In the genomic region with DNA sequence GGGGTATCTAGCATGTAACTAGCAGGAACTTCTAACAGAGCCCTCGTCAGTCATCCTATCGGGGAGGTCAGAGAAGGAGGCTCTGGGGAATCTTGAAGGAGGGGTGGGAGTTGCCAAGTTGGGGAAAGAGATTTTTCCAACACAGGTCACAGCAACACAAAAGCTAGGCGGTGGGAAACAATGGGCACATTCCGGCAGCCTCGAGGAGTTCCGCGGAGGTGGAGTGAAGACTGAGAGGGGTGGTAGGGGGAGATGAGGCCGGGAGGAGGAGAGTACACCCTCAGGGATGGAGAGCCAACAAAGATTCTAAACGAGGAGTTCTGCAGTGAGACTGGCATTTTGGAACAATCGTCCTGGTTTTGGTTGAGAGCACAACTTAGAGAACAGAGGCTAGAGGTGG, we compare ENCODE assay signal across 17 cellular contexts. TPM values are rescaled to one million over a fixed set of nuclear protein-coding genes. Genes with fewer than 3 reads are reported as not detected.
A peak's percentile ranks its signal among the peaks of the same experiment; 100 is the strongest.
DNase-seq lines count a peak whose midpoint lies in the region; ATAC-seq, FAIRE-seq and TF ChIP-seq lines count a peak whose summit lies in the region.
"Had no signal": no experiment of that assay in that cellular context is flagged by ENCODE, and none has a peak within 500 bp of the region (broad histone marks: within the 10 kb centered on the region; RNA-seq: fewer than 3 reads in every experiment).

No MANE protein-coding gene starts in this region.

- no peak overlapping the region for H3K4me3 ChIP-seq in bronchial epithelial cell (ENCODE audit: low read depth, low read length)
- H3K4me3 ChIP-seq in mesendoderm (ENCODE audit: low read length) = no peak overlapping the region
- H3K4me3 ChIP-seq: BLaER1 treated with 17β-estradiol and CSF1 and Interleukin-3, amounts not matched to agents 10 nM and 100 nM had no signal

- H4K8ac ChIP-seq in mesendoderm (ENCODE audit: low read depth, low read length) = no peak overlapping the region

- H3K4me1 ChIP-seq in mesendoderm (ENCODE audit: control insufficient read depth, low read depth, low read length) = no peaks in the 10 kb centered on the region
- H3K4me1 ChIP-seq: BLaER1 treated with 17β-estradiol and CSF1 and Interleukin-3, amounts not matched to agents 10 nM and 100 nM had no signal

- no peak for ATAC-seq in HG02798 (IDR thresholded peaks at IDR 0.05; ENCODE audit: poor library complexity, unreplicated experiment)
- ATAC-seq in GM21529 (IDR thresholded peaks at IDR 0.05; ENCODE audit: unreplicated experiment) = no peak
- ATAC-seq in GM18858 (IDR thresholded peaks at IDR 0.05; ENCODE audit: unreplicated experiment) = no peak

- DNase-seq in ELF-1 (ENCODE audit: low read depth, low spot score) = peak; percentile 21
- DNase-seq in HTR-8/SVneo (ENCODE audit: insufficient read length, low spot score) = no peak
- DNase-seq in bronchial epithelial cell (ENCODE audit: low read depth) = no peak
- peak; percentile 30 for DNase-seq in mesendoderm
- no peak for DNase-seq in HK-2 (ENCODE audit: unreplicated experiment)
- DNase-seq: 8988T; CD4-positive, CD25-positive, alpha-beta regulatory T cell; IMR-90; KBM-7 had no signal

- no peak overlapping the region for H2BK5ac ChIP-seq in mesendoderm (ENCODE audit: low read length)

- H3K4ac ChIP-seq in mesendoderm (ENCODE audit: low read depth, low read length) = no peak overlapping the region

- H3K4me2 ChIP-seq in mesendoderm (ENCODE audit: low read length) = no peak overlapping the region
- H3K4me2 ChIP-seq: BLaER1 treated with 17β-estradiol and CSF1 and Interleukin-3, amounts not matched to agents 10 nM and 100 nM had no signal

- no peak overlapping the region for H3K56ac ChIP-seq in mesendoderm (ENCODE audit: low read length)

- H3K36me3 ChIP-seq in bronchial epithelial cell (ENCODE audit: control insufficient read depth, insufficient read depth, low read length) (no peaks in the 10 kb centered on the region), mesendoderm (ENCODE audit: control insufficient read depth, insufficient read depth, low read length) (no peaks in the 10 kb centered on the region)
- H3K36me3 ChIP-seq: BLaER1 treated with 17β-estradiol and CSF1 and Interleukin-3, amounts not matched to agents 10 nM and 100 nM had no signal

- no peak overlapping the region for H3K27ac ChIP-seq in mesendoderm (ENCODE audit: low read depth, low read length)
- H3K27ac ChIP-seq: BLaER1 treated with 17β-estradiol and CSF1 and Interleukin-3, amounts not matched to agents 10 nM and 100 nM; HL-60 had no signal

- no peak overlapping the region for H3K23ac ChIP-seq in mesendoderm (ENCODE audit: low read length)

- no peak overlapping the region for H2BK120ac ChIP-seq in mesendoderm (ENCODE audit: low read depth, low read length)

- no peak overlapping the region for H2BK15ac ChIP-seq in mesendoderm (replicated peaks; ENCODE audit: low read depth)

- no peak overlapping the region for H3K9ac ChIP-seq in mesendoderm (ENCODE audit: low read length)
- H3K9ac ChIP-seq: BLaER1 treated with 17β-estradiol and CSF1 and Interleukin-3, amounts not matched to agents 10 nM and 100 nM had no signal

- H2AK5ac ChIP-seq in mesendoderm (ENCODE audit: low read length) = no peak overlapping the region

- H3K27me3 ChIP-seq in bronchial epithelial cell (ENCODE audit: control insufficient read depth, insufficient read depth, low read length) (peaks cover 3% of the 10 kb centered on the region), mesendoderm (ENCODE audit: insufficient read depth, low read length, poor library complexity) (no peaks in the 10 kb centered on the region)
- H3K27me3 ChIP-seq: BLaER1 treated with 17β-estradiol and CSF1 and Interleukin-3, amounts not matched to agents 10 nM and 100 nM had no signal

- FAIRE-seq in HTR-8/SVneo (lab: Jason Lieb, UNC) (peak; percentile 26), bronchial epithelial cell (lab: Jason Lieb, UNC) (peak; percentile 7)
- FAIRE-seq: G401.6, GM12891, H54 had no signal

- no CpG with 5 or more reads among the region's 10 CpGs for WGBS in mesendoderm (ENCODE audit: extremely low coverage, insufficient coverage, low lambda C conversion rate)

- no peaks in the 10 kb centered on the region for H3K79me1 ChIP-seq in mesendoderm (ENCODE audit: low read length)

- no peak overlapping the region for H3K18ac ChIP-seq in mesendoderm (ENCODE audit: low read length)

- TF ChIP-seq CTCF in bronchial epithelial cell (IDR thresholded peaks at IDR 0.05; ENCODE audit: insufficient read depth, low read length, severe bottlenecking) = no peak

- H3K79me2 ChIP-seq in mesendoderm (ENCODE audit: control insufficient read depth, insufficient read depth, low read length) = no peaks in the 10 kb centered on the region

- H4K5ac ChIP-seq in mesendoderm (ENCODE audit: low read length) = no peak overlapping the region

RNA-seq across cellular contexts. Expression of a gene that starts 13.5 kb away (rescaled TPM):
- total RNA-seq in bronchial epithelial cell = 0.26 and 2.2 TPM in 2 replicates
- polyA plus RNA-seq in mesendoderm (2013, experiment 1 of 2) = 0.44 TPM
- polyA plus RNA-seq in mesendoderm (2013, experiment 2 of 2) = 0.62 TPM
- total RNA-seq: CD4-positive, CD25-positive, alpha-beta regulatory T cell had no signal
- polyA plus RNA-seq: CD4-positive, CD25-positive, alpha-beta regulatory T cell had no signal

RNA-seq across cellular contexts. Expression of a gene that starts 55.8 kb away (rescaled TPM):
- 37.4 and 42.9 TPM in 2 replicates for total RNA-seq in bronchial epithelial cell
- 5.6 TPM for polyA plus RNA-seq in mesendoderm (2013, experiment 1 of 2)
- polyA plus RNA-seq in mesendoderm (2013, experiment 2 of 2) = 5.8 TPM

Comparison
In these comparisons a context has a peak if more than half of its experiments do, and no peak if none do; other contexts are left out.
1. DNase-seq: peak in ELF-1 (single experiment) and mesendoderm (single experiment); none in HTR-8/SVneo (single experiment), bronchial epithelial cell (single experiment) and HK-2 (single experiment).